In genomic region chrX:108811891-108812290, GRCh38 we compare ENCODE assay signal across 24 cellular contexts.
DNase-seq lines count a peak whose midpoint lies in the region; ATAC-seq, FAIRE-seq and TF ChIP-seq lines count a peak whose summit lies in the region.
"Had no signal": no experiment of that assay in that cellular context is flagged by ENCODE, and none has a peak within 500 bp of the region (broad histone marks: within the 10 kb centered on the region; RNA-seq: fewer than 3 reads in every experiment).

No MANE protein-coding gene starts in this region.

- DNase-seq in NCI-H82 (lab: John Stamatoyannopoulos, UW): peak; percentile 8
- no peak for DNase-seq in NCI-H82 treated with DMSO at 0.1 percent for 48 hours (lab: John Stamatoyannopoulos, UW; ENCODE audit: unreplicated experiment)
- peak; percentile 43 for DNase-seq in Karpas-422
- peak; percentile 1 to 5 (median 2) for DNase-seq in K562 (ENCODE audit: extremely low read depth in 1 of 4, low spot score in 3 of 4)
- DNase-seq in posterior vena cava (ENCODE audit: low spot score): peak; percentile 34
- DNase-seq in NCI-H2081 treated with DMSO at 0.1 percent for 48 hours (lab: John Stamatoyannopoulos, UW): no peak
- DNase-seq in aorta: no peak
- DNase-seq: activated CD4-positive, alpha-beta T cell treated with anti-CD3 and anti-CD28 coated beads for 36 hours; activated CD8-positive, alpha-beta memory T cell treated with anti-CD3 and anti-CD28 coated beads for 24 hours; activated naive CD4-positive, alpha-beta T cell treated with anti-CD3 and anti-CD28 coated beads, Interleukin-2, amount 50 U/mL, for 16 hours; activated T-cell treated with anti-CD3 and anti-CD28 coated beads, Interleukin-2, amount 50 U/mL, for 48 hours; anterior cingulate cortex; caudate nucleus; COR-L47; midbrain; natural killer cell; NCI-H1417 treated with DMSO at 0.1 percent for 48 hours; NCI-H2171; SIG-M5 had no signal

- no peaks in the 10 kb centered on the region for H3K9me2 ChIP-seq in Karpas-422 (replicated peaks; ENCODE audit: insufficient read depth, low read length)

- peaks cover 4% of the 10 kb centered on the region for H3K9me3 Mint-ChIP-seq in activated T-helper 17 cell treated with anti-CD3 and anti-CD28 coated beads, Interleukin-2, amount 50 U/mL, for 72 hours

- no TSS peak for BruUV-seq in K562 (replicated peaks; lab: Mats Ljungman, UMichigan)

- H3K9ac ChIP-seq in Karpas-422 (ENCODE audit: low read length) (no peak overlapping the region), K562 (ENCODE audit: insufficient read depth in 1 of 2, low read depth in 2 of 2, low read length in 2 of 2) (no peak overlapping the region)

- POLR2A ChIA-PET in K562 (lab: Yijun Ruan, JAX): no interaction called here

- H3K4me2 ChIP-seq in Karpas-422 (ENCODE audit: low read depth, low read length, poor library complexity, severe bottlenecking): no peak overlapping the region
- H3K4me2 ChIP-seq in K562 (ENCODE audit: insufficient read depth, low read length): no peak overlapping the region
- H3K4me2 ChIP-seq: A549 had no signal

- H3K79me2 ChIP-seq in Karpas-422 (ENCODE audit: low read length) (no peaks in the 10 kb centered on the region), K562 (ENCODE audit: control insufficient read depth, insufficient read depth, low read length) (no peaks in the 10 kb centered on the region)

- no peak for TF ChIP-seq EP300 in K562 (IDR thresholded peaks at IDR 0.05; ENCODE audit: low read length)

- H3K27me3 ChIP-seq in Karpas-422 (ENCODE audit: low read length): no peaks in the 10 kb centered on the region
- H3K27me3 ChIP-seq in K562 (ENCODE audit: control insufficient read depth in 2 of 2, insufficient read depth in 2 of 2, low read length in 2 of 2): no peaks in the 10 kb centered on the region
- no peaks in the 10 kb centered on the region for H3K27me3 ChIP-seq in aorta (ENCODE audit: control insufficient read depth in 1 of 2, insufficient read depth in 2 of 2, low read length in 1 of 2)

- H3K4me3 ChIP-seq in Karpas-422 (ENCODE audit: low read length): no peak overlapping the region
- H3K4me3 ChIP-seq in K562: no peak overlapping the region
- H3K4me3 ChIP-seq in aorta (ENCODE audit: low read length in 2 of 2): no peak overlapping the region
- H3K4me3 ChIP-seq: A549 had no signal

- no peak overlapping the region for H2AFZ ChIP-seq in Karpas-422 (ENCODE audit: low read length)
- no peak overlapping the region for H2AFZ ChIP-seq in K562 (ENCODE audit: low read depth, low read length)

- TF ChIP-seq POLR2A in K562 (conservative IDR thresholded peaks at IDR 0.05): no peak

- H4K20me1 ChIP-seq in Karpas-422 (ENCODE audit: insufficient read depth, low read depth, low read length): no peaks in the 10 kb centered on the region
- H4K20me1 ChIP-seq in K562 (replicated peaks; ENCODE audit: control insufficient read depth, insufficient read depth, low read length): no peaks in the 10 kb centered on the region

- CTCF ChIA-PET in K562 (lab: Yijun Ruan, JAX; ENCODE audit: low intra/inter-chr PET ratio): interaction anchor here (0.6 kb wide), 1 partner anchor 591 kb away, joined by 3 read pairs; no protein-coding TSS in a partner anchor

- ATAC-seq in K562: no peak
- no peak for ATAC-seq in activated T-helper 17 cell treated with anti-CD3 and anti-CD28 coated beads, Interleukin-2, amount 50 U/mL, for 72 hours (replicated peaks)
- no peak for ATAC-seq in aorta (ENCODE audit: low FRiP score)
- ATAC-seq: activated CD4-positive, alpha-beta T cell treated with anti-CD3 and anti-CD28 coated beads for 36 hours; left lobe of liver; natural killer cell had no signal

- no peaks in the 10 kb centered on the region for H3K27me3 Mint-ChIP-seq in activated T-helper 17 cell treated with anti-CD3 and anti-CD28 coated beads, Interleukin-2, amount 50 U/mL, for 72 hours
- H3K27me3 Mint-ChIP-seq: activated CD4-positive, alpha-beta T cell treated with anti-CD3 and anti-CD28 coated beads for 36 hours; IgD-negative memory B cell had no signal

- TF ChIP-seq RAD21 in K562 (CRISPR knock-in tag; conservative IDR thresholded peaks at IDR 0.05 in 1 of 2, IDR thresholded peaks at IDR 0.05 in 1 of 2): no peak

- no peaks in the 10 kb centered on the region for H3K9me3 ChIP-seq in Karpas-422 (ENCODE audit: low read length)
- H3K9me3 ChIP-seq in K562 (replicated peaks; ENCODE audit: control insufficient read depth, insufficient read depth, low read depth, low read length): no peaks in the 10 kb centered on the region
- H3K9me3 ChIP-seq in aorta (ENCODE audit: control insufficient read depth, low read length): no peaks in the 10 kb centered on the region
- H3K9me3 ChIP-seq: A549 had no signal

- H3K9me1 ChIP-seq in K562 (ENCODE audit: control insufficient read depth, insufficient read depth, low read length): no peaks in the 10 kb centered on the region

- no peak overlapping the region for H3K27ac Mint-ChIP-seq in activated T-helper 17 cell treated with anti-CD3 and anti-CD28 coated beads, Interleukin-2, amount 50 U/mL, for 72 hours
- H3K27ac Mint-ChIP-seq: activated CD4-positive, alpha-beta T cell treated with anti-CD3 and anti-CD28 coated beads for 36 hours; IgD-negative memory B cell; natural killer cell had no signal

- H3K27ac ChIP-seq in Karpas-422 (ENCODE audit: low read length) (no peak overlapping the region), K562 (ENCODE audit: extremely low read depth, low read depth, low read length) (no peak overlapping the region), aorta (ENCODE audit: low read depth in 1 of 2, low read length in 2 of 2) (no peak overlapping the region)
- H3K27ac ChIP-seq: A549, HL-60 had no signal

- H3K36me3 Mint-ChIP-seq in activated T-helper 17 cell treated with anti-CD3 and anti-CD28 coated beads, Interleukin-2, amount 50 U/mL, for 72 hours (ENCODE audit: low read depth): no peaks in the 10 kb centered on the region
- H3K36me3 Mint-ChIP-seq: IgD-negative memory B cell, natural killer cell had no signal

- no peak for FAIRE-seq in K562 (lab: Jason Lieb, UNC)
- FAIRE-seq: A549 had no signal

- no peaks in the 10 kb centered on the region for H3K4me1 Mint-ChIP-seq in activated T-helper 17 cell treated with anti-CD3 and anti-CD28 coated beads, Interleukin-2, amount 50 U/mL, for 72 hours
- H3K4me1 Mint-ChIP-seq: activated CD4-positive, alpha-beta T cell treated with anti-CD3 and anti-CD28 coated beads for 36 hours; IgD-negative memory B cell; natural killer cell had no signal

- in situ Hi-C loops in K562 (cut with MboI): no loop called here

- H3K4me1 ChIP-seq in Karpas-422 (ENCODE audit: low read length) (no peaks in the 10 kb centered on the region), K562 (replicated peaks in 1 of 2; ENCODE audit: control insufficient read depth in 2 of 2, insufficient read depth in 2 of 2, low read length in 2 of 2) (no peaks in the 10 kb centered on the region), aorta (ENCODE audit: control insufficient read depth in 1 of 2, insufficient read depth in 2 of 2, low read length in 2 of 2) (no peaks in the 10 kb centered on the region)
- H3K4me1 ChIP-seq: A549 had no signal

- H3K36me3 ChIP-seq in Karpas-422 (ENCODE audit: insufficient read depth, low read length) (no peaks in the 10 kb centered on the region), K562 (ENCODE audit: control insufficient read depth, insufficient read depth, low read length) (no peaks in the 10 kb centered on the region), aorta (ENCODE audit: control insufficient read depth in 1 of 2, insufficient read depth in 2 of 2, low read length in 1 of 2) (no peaks in the 10 kb centered on the region)

- no peak overlapping the region for H3K4me3 Mint-ChIP-seq in activated T-helper 17 cell treated with anti-CD3 and anti-CD28 coated beads, Interleukin-2, amount 50 U/mL, for 72 hours
- H3K4me3 Mint-ChIP-seq: activated CD4-positive, alpha-beta T cell treated with anti-CD3 and anti-CD28 coated beads for 36 hours; IgD-negative memory B cell; natural killer cell had no signal

- intact Hi-C loops in K562 (cut with micrococcal nuclease): no loop called here
- intact Hi-C loops in posterior vena cava (cut with DNase I): no loop called here
- intact Hi-C loops in aorta (cut with DNase I): no loop called here

- peak in 2 of 3 experiments; percentile 29 to 72; a peak in 3 of 6 replicates for TF ChIP-seq CTCF in K562 (IDR thresholded peaks at IDR 0.05 in 2 of 3, conservative IDR thresholded peaks at IDR 0.05 in 1 of 3; ENCODE audit: insufficient read depth in 2 of 3, low read depth in 1 of 3, low read length in 3 of 3)

TF ChIP-seq in K562, 482 proteins besides CTCF, POLR2A, EP300 and RAD21:
- TF ChIP-seq NR2F6 (CRISPR knock-in tag; IDR thresholded peaks at IDR 0.05): no peak
- TF ChIP-seq TAF7 (tag; IDR thresholded peaks at IDR 0.05): no peak
- TF ChIP-seq HES1 (IDR thresholded peaks at IDR 0.05; ENCODE audit: low read depth): no peak
- TF ChIP-seq ZNF431 (CRISPR knock-in tag; IDR thresholded peaks at IDR 0.05): no peak
- TF ChIP-seq POLR3A (IDR thresholded peaks at IDR 0.05; ENCODE audit: borderline replicate concordance, extremely low read depth, insufficient read depth, insufficient read length): no peak
- no peak for TF ChIP-seq MTF1 (CRISPR knock-in tag; IDR thresholded peaks at IDR 0.05; ENCODE audit: borderline replicate concordance)

Comparison
In these comparisons a context has a peak if more than half of its experiments do, and no peak if none do; other contexts are left out.
1. DNase-seq: peak in NCI-H82 (single experiment), Karpas-422 (single experiment), K562 (4 of 4) and posterior vena cava (single experiment); none in NCI-H82 treated with DMSO at 0.1 percent for 48 hours (single experiment), NCI-H2081 treated with DMSO at 0.1 percent for 48 hours (single experiment) and aorta (0 of 2).